ENCODE assay signal across 14 cellular contexts in the genomic region with DNA sequence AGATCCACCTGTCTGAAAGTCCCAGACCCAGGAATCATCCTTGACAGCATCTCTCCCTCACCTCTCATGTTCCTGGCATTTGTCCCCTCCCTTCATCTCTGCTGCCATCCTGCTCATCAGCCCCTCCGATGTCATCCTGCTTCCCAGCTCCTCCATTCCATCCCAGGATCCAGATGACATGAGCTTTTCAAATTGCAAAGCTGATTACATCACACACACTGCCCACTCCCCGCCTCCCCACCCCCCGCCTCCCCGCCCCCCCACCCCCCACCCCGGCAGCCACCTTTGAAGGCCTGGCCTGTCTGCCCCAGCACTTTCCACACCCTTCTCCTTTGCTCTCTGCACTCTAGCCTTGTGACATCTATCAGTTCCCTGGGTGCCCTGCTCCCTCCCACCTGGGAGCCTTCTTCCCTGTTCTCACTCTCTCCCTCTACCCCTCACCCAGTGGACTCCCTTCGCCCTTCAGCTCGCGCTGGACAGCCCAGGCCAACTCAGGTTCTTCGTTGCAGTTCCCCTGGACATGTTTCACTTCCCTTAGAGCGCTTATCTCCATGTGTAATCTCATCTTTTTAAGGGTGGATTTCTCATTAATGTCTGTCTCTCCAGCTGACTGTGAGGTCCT.
A peak's percentile ranks its signal among the peaks of the same experiment; 100 is the strongest.
DNase-seq lines count a peak whose midpoint lies in the region; ATAC-seq and TF ChIP-seq lines count a peak whose summit lies in the region.
"Had no signal": no experiment of that assay in that cellular context is flagged by ENCODE, and none has a peak within 500 bp of the region (broad histone marks: within the 10 kb centered on the region; RNA-seq: fewer than 3 reads in every experiment).

No MANE protein-coding gene starts in this region.

- no peaks in the 10 kb centered on the region; the same call in 2 of the 3 replicates for H3K36me3 Mint-ChIP-seq in GM23338 (ENCODE audit: low read depth)
- peaks cover 9 to 35% of the 10 kb centered on the region in 2 donors for H3K36me3 Mint-ChIP-seq in activated naive CD4-positive, alpha-beta T cell treated with anti-CD3 and anti-CD28 coated beads, Interleukin-2, amount 50 U/mL, for 72 hours
- H3K36me3 Mint-ChIP-seq in naive thymus-derived CD8-positive, alpha-beta T cell: peaks cover 0 to 28% (median 12%) of the 10 kb centered on the region in 3 donors

- H3K4me3 ChIP-seq in BLaER1 (no peak overlapping the region), GM23338 (no peak overlapping the region)
- H3K4me3 ChIP-seq: SK-N-MC had no signal

- no peaks in the 10 kb centered on the region for H3K9me2 ChIP-seq in GM23338 (ENCODE audit: insufficient read depth)

- no peak for TF ChIP-seq CTCF in GM23338 (conservative IDR thresholded peaks at IDR 0.05; ENCODE audit: low read depth in 2 of 2)

- H3K36me3 ChIP-seq in BLaER1 (peaks cover 25% of the 10 kb centered on the region), GM23338 (ENCODE audit: insufficient read depth) (no peaks in the 10 kb centered on the region)

- ATAC-seq in GM23338 (no peak), HG03159 (IDR thresholded peaks at IDR 0.05; ENCODE audit: unreplicated experiment) (no peak)
- no peak for ATAC-seq in activated naive CD4-positive, alpha-beta T cell treated with anti-CD3 and anti-CD28 coated beads, Interleukin-2, amount 50 U/mL, for 72 hours
- ATAC-seq in naive thymus-derived CD8-positive, alpha-beta T cell: no peak

- H3F3A ChIP-seq in GM23338 (replicated peaks; ENCODE audit: low read depth): peaks cover 10% of the 10 kb centered on the region; the same call in 1 of the 2 replicates

- H2AFZ ChIP-seq in GM23338: no peak overlapping the region

- H4K20me1 ChIP-seq in BLaER1: no peaks in the 10 kb centered on the region
- H4K20me1 ChIP-seq in GM23338 (replicated peaks; ENCODE audit: insufficient read depth): no peaks in the 10 kb centered on the region

- no peaks in the 10 kb centered on the region for H3K9me3 ChIP-seq in BLaER1

- peaks cover 57% of the 10 kb centered on the region for H3K4me1 Mint-ChIP-seq in GM23338
- peaks cover 34 to 83% (median 75%) of the 10 kb centered on the region in 4 donors for H3K4me1 Mint-ChIP-seq in naive thymus-derived CD8-positive, alpha-beta T cell

- H3K79me2 ChIP-seq in GM23338 (replicated peaks; ENCODE audit: insufficient read depth): no peaks in the 10 kb centered on the region

- H3K27me3 ChIP-seq in BLaER1 (no peaks in the 10 kb centered on the region), GM23338 (ENCODE audit: insufficient read depth) (no peaks in the 10 kb centered on the region)

- no peak overlapping the region for H3K9ac ChIP-seq in BLaER1

- H3K4me2 ChIP-seq in BLaER1 (peak overlapping the region; percentile 98), GM23338 (peak overlapping the region; percentile 38; the same call in 1 of the 2 replicates)

- H3K9me3 Mint-ChIP-seq in GM23338: no peaks in the 10 kb centered on the region
- H3K9me3 Mint-ChIP-seq in activated naive CD4-positive, alpha-beta T cell treated with anti-CD3 and anti-CD28 coated beads, Interleukin-2, amount 50 U/mL, for 72 hours: no peaks in the 10 kb centered on the region
- H3K9me3 Mint-ChIP-seq in naive thymus-derived CD8-positive, alpha-beta T cell: no peaks in the 10 kb centered on the region

- H3K4me1 ChIP-seq in BLaER1: peaks cover 64% of the 10 kb centered on the region
- H3K4me1 ChIP-seq in GM23338 (ENCODE audit: insufficient read depth): peaks cover 41% of the 10 kb centered on the region

- H3K27ac Mint-ChIP-seq in GM23338: no peak overlapping the region
- H3K27ac Mint-ChIP-seq in activated naive CD4-positive, alpha-beta T cell treated with anti-CD3 and anti-CD28 coated beads, Interleukin-2, amount 50 U/mL, for 72 hours: peak overlapping the region; percentile 53 to 70
- H3K27ac Mint-ChIP-seq in naive thymus-derived CD8-positive, alpha-beta T cell: peak overlapping the region; percentile 72 to 100 (median 94)

- no peak for DNase-seq in GM23338 (ENCODE audit: low spot score)
- no peak for DNase-seq in activated naive CD4-positive, alpha-beta T cell treated with anti-CD3 and anti-CD28 coated beads, Interleukin-2, amount 50 U/mL, for 72 hours (ENCODE audit: low spot score in 2 of 2)
- DNase-seq in naive thymus-derived CD8-positive, alpha-beta T cell: no peak
- no peak for DNase-seq in NK-92 (lab: John Stamatoyannopoulos, UW; ENCODE audit: unreplicated experiment)
- no peak for DNase-seq in RPMI8226
- no peak for DNase-seq in NCI-H1092 treated with DMSO at 0.1 percent for 48 hours (lab: John Stamatoyannopoulos, UW)
- DNase-seq: activated CD4-positive, alpha-beta T cell treated with anti-CD3 and anti-CD28 coated beads for 4 hours; effector CD8-positive, alpha-beta T cell; kidney glomerular epithelial cell; MM.1S; NCI-H526 treated with DMSO at 0.1 percent for 48 hours had no signal

- POLR2A ChIA-PET in naive thymus-derived CD8-positive, alpha-beta T cell (lab: Charles Lee): interaction anchor here (0.7 to 8.8 kb wide), 6 partner anchors 11 to 59 kb away, joined by 3 to 358 read pairs (median 38); no protein-coding TSS in a partner anchor

- no peak overlapping the region for H3K4me3 Mint-ChIP-seq in GM23338
- H3K4me3 Mint-ChIP-seq in naive thymus-derived CD8-positive, alpha-beta T cell: peak overlapping the region in 6 of 10 donors; percentile 33 to 74 (median 52)

- H3K27ac ChIP-seq in BLaER1 (peak overlapping the region; percentile 98; the same call in 1 of the 2 replicates), GM23338 (ENCODE audit: low read depth) (no peak overlapping the region)
- H3K27ac ChIP-seq: SK-N-MC had no signal

- H3K27me3 Mint-ChIP-seq in GM23338 (ENCODE audit: insufficient read depth, low read depth, poor library complexity): peaks cover 28% of the 10 kb centered on the region
- no peaks in the 10 kb centered on the region for H3K27me3 Mint-ChIP-seq in naive thymus-derived CD8-positive, alpha-beta T cell

TF ChIP-seq in GM23338, 12 proteins besides CTCF, POLR2A, EP300 and RAD21 (continues in another document):
- TF ChIP-seq JUNB (IDR thresholded peaks at IDR 0.05; ENCODE audit: unreplicated experiment): no peak
- TF ChIP-seq EZH2phosphoT487 (IDR thresholded peaks at IDR 0.05; ENCODE audit: unreplicated experiment): no peak
- no peak for TF ChIP-seq POLR2AphosphoS5 (IDR thresholded peaks at IDR 0.05; ENCODE audit: low read depth)
- no peak for TF ChIP-seq STAT1 (IDR thresholded peaks at IDR 0.05; ENCODE audit: unreplicated experiment)
- no peak for TF ChIP-seq ZNF331 (CRISPR knock-in tag; IDR thresholded peaks at IDR 0.05; ENCODE audit: low read depth)
- TF ChIP-seq, protein P1, sequence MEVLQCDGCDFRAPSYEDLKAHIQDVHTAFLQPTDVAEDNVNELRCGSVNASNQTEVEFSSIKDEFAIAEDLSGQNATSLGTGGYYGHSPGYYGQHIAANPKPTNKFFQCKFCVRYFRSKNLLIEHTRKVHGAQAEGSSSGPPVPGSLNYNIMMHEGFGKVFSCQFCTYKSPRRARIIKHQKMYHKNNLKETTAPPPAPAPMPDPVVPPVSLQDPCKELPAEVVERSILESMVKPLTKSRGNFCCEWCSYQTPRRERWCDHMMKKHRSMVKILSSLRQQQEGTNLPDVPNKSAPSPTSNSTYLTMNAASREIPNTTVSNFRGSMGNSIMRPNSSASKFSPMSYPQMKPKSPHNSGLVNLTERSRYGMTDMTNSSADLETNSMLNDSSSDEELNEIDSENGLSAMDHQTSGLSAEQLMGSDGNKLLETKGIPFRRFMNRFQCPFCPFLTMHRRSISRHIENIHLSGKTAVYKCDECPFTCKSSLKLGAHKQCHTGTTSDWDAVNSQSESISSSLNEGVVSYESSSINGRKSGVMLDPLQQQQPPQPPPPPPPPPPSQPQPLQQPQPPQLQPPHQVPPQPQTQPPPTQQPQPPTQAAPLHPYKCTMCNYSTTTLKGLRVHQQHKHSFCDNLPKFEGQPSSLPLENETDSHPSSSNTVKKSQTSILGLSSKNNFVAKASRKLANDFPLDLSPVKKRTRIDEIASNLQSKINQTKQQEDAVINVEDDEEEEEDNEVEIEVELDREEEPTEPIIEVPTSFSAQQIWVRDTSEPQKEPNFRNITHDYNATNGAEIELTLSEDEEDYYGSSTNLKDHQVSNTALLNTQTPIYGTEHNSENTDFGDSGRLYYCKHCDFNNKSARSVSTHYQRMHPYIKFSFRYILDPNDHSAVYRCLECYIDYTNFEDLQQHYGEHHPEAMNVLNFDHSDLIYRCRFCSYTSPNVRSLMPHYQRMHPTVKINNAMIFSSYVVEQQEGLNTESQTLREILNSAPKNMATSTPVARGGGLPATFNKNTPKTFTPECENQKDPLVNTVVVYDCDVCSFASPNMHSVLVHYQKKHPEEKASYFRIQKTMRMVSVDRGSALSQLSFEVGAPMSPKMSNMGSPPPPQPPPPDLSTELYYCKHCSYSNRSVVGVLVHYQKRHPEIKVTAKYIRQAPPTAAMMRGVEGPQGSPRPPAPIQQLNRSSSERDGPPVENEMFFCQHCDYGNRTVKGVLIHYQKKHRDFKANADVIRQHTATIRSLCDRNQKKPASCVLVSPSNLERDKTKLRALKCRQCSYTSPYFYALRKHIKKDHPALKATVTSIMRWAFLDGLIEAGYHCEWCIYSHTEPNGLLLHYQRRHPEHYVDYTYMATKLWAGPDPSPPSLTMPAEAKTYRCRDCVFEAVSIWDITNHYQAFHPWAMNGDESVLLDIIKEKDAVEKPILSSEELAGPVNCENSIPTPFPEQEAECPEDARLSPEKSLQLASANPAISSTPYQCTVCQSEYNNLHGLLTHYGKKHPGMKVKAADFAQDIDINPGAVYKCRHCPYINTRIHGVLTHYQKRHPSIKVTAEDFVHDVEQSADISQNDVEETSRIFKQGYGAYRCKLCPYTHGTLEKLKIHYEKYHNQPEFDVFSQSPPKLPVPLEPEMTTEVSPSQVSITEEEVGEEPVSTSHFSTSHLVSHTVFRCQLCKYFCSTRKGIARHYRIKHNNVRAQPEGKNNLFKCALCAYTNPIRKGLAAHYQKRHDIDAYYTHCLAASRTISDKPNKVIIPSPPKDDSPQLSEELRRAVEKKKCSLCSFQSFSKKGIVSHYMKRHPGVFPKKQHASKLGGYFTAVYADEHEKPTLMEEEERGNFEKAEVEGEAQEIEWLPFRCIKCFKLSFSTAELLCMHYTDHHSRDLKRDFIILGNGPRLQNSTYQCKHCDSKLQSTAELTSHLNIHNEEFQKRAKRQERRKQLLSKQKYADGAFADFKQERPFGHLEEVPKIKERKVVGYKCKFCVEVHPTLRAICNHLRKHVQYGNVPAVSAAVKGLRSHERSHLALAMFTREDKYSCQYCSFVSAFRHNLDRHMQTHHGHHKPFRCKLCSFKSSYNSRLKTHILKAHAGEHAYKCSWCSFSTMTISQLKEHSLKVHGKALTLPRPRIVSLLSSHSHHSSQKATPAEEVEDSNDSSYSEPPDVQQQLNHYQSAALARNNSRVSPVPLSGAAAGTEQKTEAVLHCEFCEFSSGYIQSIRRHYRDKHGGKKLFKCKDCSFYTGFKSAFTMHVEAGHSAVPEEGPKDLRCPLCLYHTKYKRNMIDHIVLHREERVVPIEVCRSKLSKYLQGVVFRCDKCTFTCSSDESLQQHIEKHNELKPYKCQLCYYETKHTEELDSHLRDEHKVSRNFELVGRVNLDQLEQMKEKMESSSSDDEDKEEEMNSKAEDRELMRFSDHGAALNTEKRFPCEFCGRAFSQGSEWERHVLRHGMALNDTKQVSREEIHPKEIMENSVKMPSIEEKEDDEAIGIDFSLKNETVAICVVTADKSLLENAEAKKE (CRISPR knock-in tag; IDR thresholded peaks at IDR 0.05): no peak
